ENCODE assay signal across 15 cellular contexts in genomic region chr21:38989097-38989744, GRCh38.
DNase-seq lines count a peak whose midpoint lies in the region; ATAC-seq and TF ChIP-seq lines count a peak whose summit lies in the region.
"Had no signal": no experiment of that assay in that cellular context is flagged by ENCODE, and none has a peak within 500 bp of the region (broad histone marks: within the 10 kb centered on the region; RNA-seq: fewer than 3 reads in every experiment).

No MANE protein-coding gene starts in this region.

- no peak overlapping the region for H3K4me3 Mint-ChIP-seq in activated CD4-positive, alpha-beta T cell treated with anti-CD3 and anti-CD28 coated beads, Interleukin-2, amount 10 ng/mL, durations not matched to agents 7 days and 5 days

- H3K4me1 ChIP-seq in RWPE2 (ENCODE audit: insufficient read depth, poor library complexity, severe bottlenecking) (peaks cover 28% of the 10 kb centered on the region), muscle layer of colon (ENCODE audit: insufficient read depth, low read length) (peaks cover 81% of the 10 kb centered on the region), thymus (ENCODE audit: control insufficient read depth, insufficient read depth, low read length) (peaks cover 50% of the 10 kb centered on the region)

- TF ChIP-seq CTCF in RWPE2 (IDR thresholded peaks at IDR 0.05; ENCODE audit: poor library complexity, severe bottlenecking), result no peak

- no peaks in the 10 kb centered on the region for H3K36me3 Mint-ChIP-seq in activated CD4-positive, alpha-beta T cell treated with anti-CD3 and anti-CD28 coated beads, Interleukin-2, amount 10 ng/mL, durations not matched to agents 7 days and 5 days (ENCODE audit: low read depth)

- H3K9ac ChIP-seq in muscle layer of colon (ENCODE audit: low read length), result no peak overlapping the region

- H3K4me1 Mint-ChIP-seq in activated CD4-positive, alpha-beta T cell treated with anti-CD3 and anti-CD28 coated beads, Interleukin-2, amount 10 ng/mL, durations not matched to agents 7 days and 5 days, result peaks cover 25% of the 10 kb centered on the region

- DNase-seq in NCI-H2107 treated with DMSO at 0.1 percent for 48 hours (lab: John Stamatoyannopoulos, UW; ENCODE audit: unreplicated experiment) (peak; percentile 95), NCI-H2107 (lab: John Stamatoyannopoulos, UW) (no peak), RWPE2 (ENCODE audit: low spot score) (no peak), putamen (ENCODE audit: low spot score) (no peak), NCI-H146 (lab: John Stamatoyannopoulos, UW) (no peak)
- no peak for DNase-seq in activated CD4-positive, alpha-beta T cell treated with anti-CD3 and anti-CD28 coated beads, Interleukin-2, amount 10 ng/mL, durations not matched to agents 7 days and 5 days
- DNase-seq: activated naive CD4-positive, alpha-beta T cell; NCI-H446 treated with DMSO at 0.1 percent for 48 hours; OCI-M1; posterior cingulate gyrus; stimulated activated CD8-positive, alpha-beta memory T cell treated with anti-CD3 and anti-CD28 coated beads, Interleukin-4, amount 100 ng/mL, for 48 hours; SW 1271 had no signal

- H3K27me3 Mint-ChIP-seq in activated CD4-positive, alpha-beta T cell treated with anti-CD3 and anti-CD28 coated beads, Interleukin-2, amount 10 ng/mL, durations not matched to agents 7 days and 5 days, result peaks cover 4% of the 10 kb centered on the region

- CTCF ChIA-PET in activated CD4-positive, alpha-beta T cell treated with anti-CD3 and anti-CD28 coated beads, Interleukin-2, amount 10 ng/mL, durations not matched to agents 7 days and 5 days (lab: Charles Lee), result interaction anchor here (0.6 to 2.2 kb wide), 5 partner anchors 11 to 225 kb away, joined by 3 to 6 read pairs (median 3); no protein-coding TSS in a partner anchor

- H3K36me3 ChIP-seq in RWPE2 (ENCODE audit: low read depth) (no peaks in the 10 kb centered on the region), muscle layer of colon (ENCODE audit: insufficient read depth, low read length) (no peaks in the 10 kb centered on the region), thymus (ENCODE audit: control insufficient read depth, insufficient read depth) (no peaks in the 10 kb centered on the region)
- H3K36me3 ChIP-seq: thyroid gland had no signal

- H3K4me3 ChIP-seq in RWPE2 (ENCODE audit: severe bottlenecking) (no peak overlapping the region), muscle layer of colon (ENCODE audit: low read depth in 1 of 2, low read length in 2 of 2) (peak overlapping the region; percentile 3 to 12), thymus (ENCODE audit: low read length) (no peak overlapping the region)
- H3K4me3 ChIP-seq: thyroid gland had no signal

- no peaks in the 10 kb centered on the region for H3K27me3 ChIP-seq in RWPE2 (ENCODE audit: insufficient read depth, poor library complexity, severe bottlenecking)
- H3K27me3 ChIP-seq in muscle layer of colon (ENCODE audit: control insufficient read depth in 1 of 2, insufficient read depth in 2 of 2, low read length in 2 of 2), result no peaks in the 10 kb centered on the region
- no peaks in the 10 kb centered on the region for H3K27me3 ChIP-seq in thymus (ENCODE audit: control insufficient read depth, insufficient read depth)
- H3K27me3 ChIP-seq: thyroid gland had no signal

- no peaks in the 10 kb centered on the region for H3K9me3 ChIP-seq in RWPE2 (ENCODE audit: severe bottlenecking)
- no peaks in the 10 kb centered on the region for H3K9me3 ChIP-seq in muscle layer of colon (ENCODE audit: low read length)
- H3K9me3 ChIP-seq in thymus (ENCODE audit: control insufficient read depth), result no peaks in the 10 kb centered on the region
- H3K9me3 ChIP-seq: thyroid gland had no signal

- peak overlapping the region; percentile 42 for H3K27ac ChIP-seq in RWPE2 (ENCODE audit: poor library complexity, severe bottlenecking)
- H3K27ac ChIP-seq in muscle layer of colon (ENCODE audit: low read depth, low read length), result peak overlapping the region; percentile 60
- peak overlapping the region; percentile 67 for H3K27ac ChIP-seq in thymus (ENCODE audit: low read depth)

- no peak for ATAC-seq in RWPE2 (ENCODE audit: low read depth)

- no peak overlapping the region for H3K27ac Mint-ChIP-seq in activated CD4-positive, alpha-beta T cell treated with anti-CD3 and anti-CD28 coated beads, Interleukin-2, amount 10 ng/mL, durations not matched to agents 7 days and 5 days

- 63% methylated on average over 26 of the region's 26 CpGs for WGBS in thymus

- H3K9me3 Mint-ChIP-seq in activated CD4-positive, alpha-beta T cell treated with anti-CD3 and anti-CD28 coated beads, Interleukin-2, amount 10 ng/mL, durations not matched to agents 7 days and 5 days, result no peaks in the 10 kb centered on the region

- POLR2A ChIA-PET in activated CD4-positive, alpha-beta T cell treated with anti-CD3 and anti-CD28 coated beads, Interleukin-2, amount 10 ng/mL, durations not matched to agents 7 days and 5 days (lab: Charles Lee), result interaction anchor here (0.6 kb wide), 1 partner anchor 207 kb away, joined by 4 read pairs; no protein-coding TSS in a partner anchor

Comparison
In these comparisons a context has a peak if more than half of its experiments do, and no peak if none do; other contexts are left out.
1. H3K4me3 ChIP-seq: peak in muscle layer of colon (2 of 2); none in RWPE2 (single experiment) and thymus (single experiment).
2. Peak in every context shown above with its lines, with median percentiles within 50 percentile points of each other: H3K27ac ChIP-seq.